ENCODE assay signal across 22 cellular contexts in the genomic region with DNA sequence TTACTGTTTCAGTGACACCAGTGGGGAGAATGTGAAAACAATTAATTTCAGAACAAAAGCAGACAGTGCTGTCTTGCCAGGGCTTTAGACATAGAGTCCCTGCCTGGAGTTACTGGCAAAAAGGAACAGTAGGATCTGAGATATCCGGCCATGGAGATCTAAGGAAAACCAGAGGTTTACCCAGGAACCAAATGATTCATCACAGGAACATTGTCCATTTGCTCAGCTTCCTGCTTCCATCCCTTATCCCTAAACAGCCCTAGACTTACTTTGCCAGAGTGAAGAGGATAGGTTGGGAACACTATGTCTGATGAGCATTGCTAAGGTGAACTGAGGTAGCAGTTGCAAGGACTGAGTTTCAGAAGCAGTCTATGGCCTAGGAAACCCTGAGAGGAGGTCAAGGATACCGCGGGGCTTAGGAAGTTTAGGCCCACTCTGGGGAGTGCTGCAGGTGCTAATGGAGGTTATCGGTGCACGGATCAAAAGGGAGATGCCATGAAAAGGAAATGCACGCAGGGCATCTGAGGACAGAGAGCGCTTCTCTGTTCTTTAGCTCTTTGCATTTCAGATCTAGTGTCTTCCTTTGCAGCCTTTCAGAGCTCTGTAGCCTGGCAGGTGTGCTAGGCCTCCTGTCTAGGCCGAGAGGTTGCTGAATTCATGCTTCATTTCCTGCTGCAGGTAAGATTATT.
"Had no signal": no experiment of that assay in that cellular context is flagged by ENCODE, and none has a peak within 500 bp of the region (broad histone marks: within the 10 kb centered on the region; RNA-seq: fewer than 3 reads in every experiment).

No MANE protein-coding gene starts in this region.

- DNase-seq: heart left ventricle; hippocampal formation; left colon; left ventricle myocardium superior; mesenchymal stem cell; midbrain; naive B cell; occipital lobe; pancreas; right cardiac atrium; small intestine; stimulated activated CD4-positive, alpha-beta T cell treated with anti-CD3 and anti-CD28 coated beads, Interleukin-2, amount 100 ng/mL, for 48 hours; stimulated activated naive CD8-positive, alpha-beta T cell treated with anti-CD3 and anti-CD28 coated beads, Interleukin-15, Interleukin-2, amounts not matched to agents 100 U/mL and 50 U/mL, for 24 hours; thyroid gland had no signal

- H3K36me3 ChIP-seq: heart left ventricle, pancreas, suprapubic skin, thyroid gland had no signal

- H3K27me3 ChIP-seq: heart left ventricle, pancreas, suprapubic skin, thyroid gland had no signal

- H3K36me3 Mint-ChIP-seq: stimulated activated effector memory CD8-positive, alpha-beta T cell treated with anti-CD3 and anti-CD28 coated beads, Interleukin-12 subunit alpha, Interleukin-12 subunit beta, amount 100 ng/mL, for 72 hours; type B pancreatic cell had no signal

- H3K4me3 ChIP-seq: heart left ventricle, lung, pancreas, suprapubic skin, thyroid gland had no signal

- H3K4me3 Mint-ChIP-seq: dendritic cell treated with granulocyte-macrophage colony-stimulating factor and Interleukin-4, amounts not matched to agents 40 ng/mL and 50 ng/mL, for 4 days; naive B cell; nephron; stimulated activated effector memory CD8-positive, alpha-beta T cell treated with anti-CD3 and anti-CD28 coated beads, Interleukin-12 subunit alpha, Interleukin-12 subunit beta, amount 100 ng/mL, for 72 hours; type B pancreatic cell had no signal

- H3K4me1 ChIP-seq: heart left ventricle, suprapubic skin, thyroid gland had no signal

- H3K9me3 ChIP-seq: heart left ventricle, pancreas, suprapubic skin, thyroid gland had no signal

- H3K4me1 Mint-ChIP-seq: naive B cell; stimulated activated effector memory CD8-positive, alpha-beta T cell treated with anti-CD3 and anti-CD28 coated beads, Interleukin-12 subunit alpha, Interleukin-12 subunit beta, amount 100 ng/mL, for 72 hours had no signal

- ATAC-seq: esophagus mucosa; heart left ventricle; left colon; left ventricle myocardium superior; pancreas; right cardiac atrium; stimulated activated effector memory CD8-positive, alpha-beta T cell treated with anti-CD3 and anti-CD28 coated beads, Interleukin-12 subunit alpha, Interleukin-12 subunit beta, amount 100 ng/mL, for 72 hours; stimulated activated naive CD8-positive, alpha-beta T cell treated with anti-CD3 and anti-CD28 coated beads, Interleukin-15, Interleukin-2, amounts not matched to agents 100 U/mL and 50 U/mL, for 24 hours had no signal

- H3K27me3 Mint-ChIP-seq: dendritic cell treated with granulocyte-macrophage colony-stimulating factor and Interleukin-4, amounts not matched to agents 40 ng/mL and 50 ng/mL, for 4 days; progenitor cell of endocrine pancreas; type B pancreatic cell had no signal

- H3K9me3 Mint-ChIP-seq: dendritic cell treated with granulocyte-macrophage colony-stimulating factor and Interleukin-4, amounts not matched to agents 40 ng/mL and 50 ng/mL, for 4 days had no signal

- H3K27ac ChIP-seq: heart left ventricle, pancreas, suprapubic skin, thyroid gland had no signal

- H3K27ac Mint-ChIP-seq: dendritic cell treated with granulocyte-macrophage colony-stimulating factor and Interleukin-4, amounts not matched to agents 40 ng/mL and 50 ng/mL, for 4 days; naive B cell; nephron; progenitor cell of endocrine pancreas; stimulated activated effector memory CD8-positive, alpha-beta T cell treated with anti-CD3 and anti-CD28 coated beads, Interleukin-12 subunit alpha, Interleukin-12 subunit beta, amount 100 ng/mL, for 72 hours; type B pancreatic cell had no signal
